Comparison of ENCODE assay signal across 1 cellular context in genomic region chr1:55926906-55927471, GRCh38.
TF ChIP-seq lines count a peak whose summit lies in the region.

No MANE protein-coding gene starts in this region.

TF ChIP-seq in H1, 55 proteins besides CTCF, POLR2A, EP300 and RAD21 (continued from another document):
- no peak for TF ChIP-seq SIN3A (conservative IDR thresholded peaks at IDR 0.05 in 1 of 2, IDR thresholded peaks at IDR 0.05 in 1 of 2; ENCODE audit: low read depth in 1 of 2, low read length in 2 of 2)
